ENCODE assay signal across 9 cellular contexts in the genomic region with DNA sequence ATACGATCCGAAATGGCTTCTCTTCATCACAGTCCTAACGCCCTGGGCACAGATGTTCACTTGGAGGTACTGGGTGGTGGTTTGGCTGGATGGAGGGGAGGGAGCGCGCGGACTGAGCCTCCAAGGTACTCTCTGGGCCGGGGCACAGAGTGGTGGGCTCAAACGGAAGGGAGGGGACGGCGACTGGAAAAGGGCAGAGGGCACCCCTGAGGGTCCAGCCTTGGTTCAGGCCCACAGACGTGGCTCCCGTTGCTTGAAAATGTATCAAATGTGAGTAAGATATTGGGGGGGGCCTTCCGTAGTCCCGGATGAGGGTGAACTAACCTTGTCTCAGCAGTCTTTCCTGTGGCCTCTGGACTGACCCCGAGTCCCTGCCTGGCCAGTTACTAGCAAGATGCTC. TPM values are rescaled to one million over a fixed set of nuclear protein-coding genes. Genes with fewer than 3 reads are reported as not detected.
DNase-seq lines count a peak whose midpoint lies in the region; ATAC-seq and TF ChIP-seq lines count a peak whose summit lies in the region.
"Had no signal": no experiment of that assay in that cellular context is flagged by ENCODE, and none has a peak within 500 bp of the region (broad histone marks: within the 10 kb centered on the region; RNA-seq: fewer than 3 reads in every experiment).

No MANE protein-coding gene starts in this region.

- TF ChIP-seq CTCF in nephron progenitor cell (IDR thresholded peaks at IDR 0.05): no peak

- peaks cover 6% of the 10 kb centered on the region for H3K4me1 ChIP-seq in CD8-positive, alpha-beta memory T cell (ENCODE audit: insufficient read depth, low read length)

- H3K9me3 ChIP-seq in CD8-positive, alpha-beta memory T cell (ENCODE audit: low read length): no peaks in the 10 kb centered on the region

- peaks cover 4% of the 10 kb centered on the region for H3K27me3 ChIP-seq in CD8-positive, alpha-beta memory T cell (ENCODE audit: insufficient read depth, low read length, poor library complexity, severe bottlenecking)

- H3K27ac ChIP-seq in CD8-positive, alpha-beta memory T cell (ENCODE audit: low read depth, low read length): no peak overlapping the region

- no peaks in the 10 kb centered on the region for H3K36me3 ChIP-seq in CD8-positive, alpha-beta memory T cell (ENCODE audit: insufficient read depth, low read length)

- peaks cover 0 to 6% (median 0%) of the 10 kb centered on the region in 3 donors for H3K36me3 Mint-ChIP-seq in CD8-positive, alpha-beta memory T cell
- H3K36me3 Mint-ChIP-seq in activated naive CD8-positive, alpha-beta T cell treated with anti-CD3 and anti-CD28 coated beads, Interleukin-2, amount 50 U/mL, for 24 hours (ENCODE audit: low read depth): peaks cover 43% of the 10 kb centered on the region
- H3K36me3 Mint-ChIP-seq in nephron progenitor cell (ENCODE audit: low read depth): no peaks in the 10 kb centered on the region

- peak; percentile 18 for ATAC-seq in HG02588 (IDR thresholded peaks at IDR 0.05; ENCODE audit: unreplicated experiment)
- ATAC-seq in activated naive CD8-positive, alpha-beta T cell treated with anti-CD3 and anti-CD28 coated beads, Interleukin-2, amount 50 U/mL, for 24 hours: no peak
- no peak for ATAC-seq in HG03196 (IDR thresholded peaks at IDR 0.05; ENCODE audit: unreplicated experiment)

- CTCF ChIA-PET in CD8-positive, alpha-beta memory T cell (lab: Charles Lee): no interaction called here

- H3K4me3 Mint-ChIP-seq in CD8-positive, alpha-beta memory T cell: peak overlapping the region; percentile 74 to 94 (median 90)
- peak overlapping the region; percentile 94 for H3K4me3 Mint-ChIP-seq in activated naive CD8-positive, alpha-beta T cell treated with anti-CD3 and anti-CD28 coated beads, Interleukin-2, amount 50 U/mL, for 24 hours
- H3K4me3 Mint-ChIP-seq in nephron progenitor cell: peak overlapping the region; percentile 84

- peaks cover 0 to 2% (median 0%) of the 10 kb centered on the region in 5 donors for H3K9me3 Mint-ChIP-seq in CD8-positive, alpha-beta memory T cell
- H3K9me3 Mint-ChIP-seq in activated naive CD8-positive, alpha-beta T cell treated with anti-CD3 and anti-CD28 coated beads, Interleukin-2, amount 50 U/mL, for 24 hours: no peaks in the 10 kb centered on the region
- no peaks in the 10 kb centered on the region for H3K9me3 Mint-ChIP-seq in nephron progenitor cell

- H3K4me1 Mint-ChIP-seq in CD8-positive, alpha-beta memory T cell: peaks cover 13 to 21% (median 13%) of the 10 kb centered on the region in 3 donors
- H3K4me1 Mint-ChIP-seq in activated naive CD8-positive, alpha-beta T cell treated with anti-CD3 and anti-CD28 coated beads, Interleukin-2, amount 50 U/mL, for 24 hours: peaks cover 71% of the 10 kb centered on the region
- H3K4me1 Mint-ChIP-seq in nephron progenitor cell: no peaks in the 10 kb centered on the region

- DNase-seq in CD8-positive, alpha-beta memory T cell: no peak
- DNase-seq in activated naive CD8-positive, alpha-beta T cell treated with anti-CD3 and anti-CD28 coated beads, Interleukin-2, amount 50 U/mL, for 24 hours: peak; percentile 20
- DNase-seq in nephron progenitor cell: no peak
- DNase-seq in SIG-M5 treated with dmso at 0.1 percent for 504 hours (lab: John Stamatoyannopoulos, UW; ENCODE audit: unreplicated experiment): no peak
- DNase-seq in activated gamma-delta T cell treated with Interleukin-2 at 50 U/mL for 16 hours: no peak
- DNase-seq in NCI-H69 (lab: John Stamatoyannopoulos, UW): no peak
- DNase-seq: activated effector memory CD4-positive, alpha-beta T cell treated with Interleukin-2 at 50 U/mL for 16 hours had no signal

- POLR2A ChIA-PET in CD8-positive, alpha-beta memory T cell (lab: Charles Lee): no interaction called here

- H3K27me3 Mint-ChIP-seq in CD8-positive, alpha-beta memory T cell: peaks cover 7 to 43% of the 10 kb centered on the region in 2 donors
- peaks cover 11% of the 10 kb centered on the region for H3K27me3 Mint-ChIP-seq in activated naive CD8-positive, alpha-beta T cell treated with anti-CD3 and anti-CD28 coated beads, Interleukin-2, amount 50 U/mL, for 24 hours
- peaks cover 45% of the 10 kb centered on the region for H3K27me3 Mint-ChIP-seq in nephron progenitor cell (ENCODE audit: low read depth, poor library complexity)

- no peak overlapping the region for H3K4me3 ChIP-seq in CD8-positive, alpha-beta memory T cell (ENCODE audit: low read length)

- peak overlapping the region; percentile 25 to 97 (median 86) for H3K27ac Mint-ChIP-seq in CD8-positive, alpha-beta memory T cell
- H3K27ac Mint-ChIP-seq in activated naive CD8-positive, alpha-beta T cell treated with anti-CD3 and anti-CD28 coated beads, Interleukin-2, amount 50 U/mL, for 24 hours: peak overlapping the region; percentile 97
- no peak overlapping the region for H3K27ac Mint-ChIP-seq in nephron progenitor cell

RNA-seq across cellular contexts. Expression of gene IL12RB2, which starts 0.5 kb away (rescaled TPM):
- 10 to 100 TPM; 32.8 to 35.1 TPM for total RNA-seq in CD8-positive, alpha-beta memory T cell
- polyA plus RNA-seq in CD8-positive, alpha-beta memory T cell: 6.8 TPM
